ENCODE assay signal across 19 cellular contexts in the genomic region with DNA sequence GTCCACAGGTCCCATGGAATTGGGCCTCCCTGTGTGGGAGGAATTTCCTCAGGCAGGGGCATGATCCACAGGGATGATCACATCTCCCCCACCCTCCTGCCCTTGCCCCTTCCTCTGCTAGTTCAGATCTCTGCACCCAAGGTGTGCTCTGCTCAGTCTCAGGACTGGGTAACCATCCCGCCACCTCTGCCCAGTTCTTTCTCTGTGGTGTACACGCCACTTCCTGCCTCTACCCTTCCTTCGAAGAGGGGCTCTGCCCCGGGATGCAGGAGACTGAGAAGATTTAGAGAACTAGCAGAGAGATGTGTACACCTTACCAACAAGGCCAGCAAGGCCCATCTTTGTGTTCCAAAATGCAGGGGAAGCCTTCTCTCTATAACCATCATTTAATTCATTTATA.
"Had no signal": no experiment of that assay in that cellular context is flagged by ENCODE, and none has a peak within 500 bp of the region (broad histone marks: within the 10 kb centered on the region; RNA-seq: fewer than 3 reads in every experiment).

No MANE protein-coding gene starts in this region.

- H3K9me3 ChIP-seq: left ventricle myocardium inferior, lower lobe of right lung, tibial artery, upper lobe of right lung, vagina had no signal

- H3K36me3 Mint-ChIP-seq: memory B cell; naive thymus-derived CD8-positive, alpha-beta T cell had no signal

- H3K4me1 Mint-ChIP-seq: endodermal cell, memory B cell had no signal

- H3K36me3 ChIP-seq: left ventricle myocardium inferior, lower lobe of right lung, tibial artery, upper lobe of right lung, vagina had no signal

- DNase-seq: effector CD4-positive, alpha-beta T cell; endodermal cell; erythroblast; foreskin keratinocyte; kidney; left cardiac atrium; left ventricle myocardium inferior; lower lobe of right lung; naive thymus-derived CD8-positive, alpha-beta T cell; stimulated activated CD4-positive, alpha-beta T cell treated with anti-CD3 and anti-CD28 coated beads, Interleukin-12 subunit alpha, Interleukin-12 subunit beta, amount 100 ng/mL, for 4 hours; stimulated activated naive CD4-positive, alpha-beta T cell treated with Interleukin-2 at 50 U/mL for 16 hours; tibial artery; upper lobe of right lung had no signal

- H3K27ac ChIP-seq: coronary artery, foreskin keratinocyte, left ventricle myocardium inferior, lower lobe of right lung, skin epidermis, tibial artery, upper lobe of right lung, vagina had no signal

- H3K4me3 Mint-ChIP-seq: endodermal cell, memory B cell had no signal

- H3K4me3 ChIP-seq: coronary artery, left ventricle myocardium inferior, lower lobe of right lung, skin epidermis, tibial artery, upper lobe of right lung, vagina had no signal

- ATAC-seq: foreskin keratinocyte; left cardiac atrium; lower lobe of right lung; naive thymus-derived CD8-positive, alpha-beta T cell; sciatic nerve; upper lobe of right lung had no signal

- H3K27me3 ChIP-seq: foreskin keratinocyte, upper lobe of right lung, vagina had no signal

- H3K27me3 Mint-ChIP-seq: memory B cell had no signal

- H3K9me3 Mint-ChIP-seq: endodermal cell; memory B cell; naive thymus-derived CD8-positive, alpha-beta T cell had no signal

- H3K4me1 ChIP-seq: foreskin keratinocyte, lower lobe of right lung, tibial artery, upper lobe of right lung had no signal

- FAIRE-seq: endothelial cell of umbilical vein, kidney had no signal

- H3K27ac Mint-ChIP-seq: endodermal cell, memory B cell had no signal
